Comparison of ENCODE assay signal across 9 cellular contexts in the genomic region with DNA sequence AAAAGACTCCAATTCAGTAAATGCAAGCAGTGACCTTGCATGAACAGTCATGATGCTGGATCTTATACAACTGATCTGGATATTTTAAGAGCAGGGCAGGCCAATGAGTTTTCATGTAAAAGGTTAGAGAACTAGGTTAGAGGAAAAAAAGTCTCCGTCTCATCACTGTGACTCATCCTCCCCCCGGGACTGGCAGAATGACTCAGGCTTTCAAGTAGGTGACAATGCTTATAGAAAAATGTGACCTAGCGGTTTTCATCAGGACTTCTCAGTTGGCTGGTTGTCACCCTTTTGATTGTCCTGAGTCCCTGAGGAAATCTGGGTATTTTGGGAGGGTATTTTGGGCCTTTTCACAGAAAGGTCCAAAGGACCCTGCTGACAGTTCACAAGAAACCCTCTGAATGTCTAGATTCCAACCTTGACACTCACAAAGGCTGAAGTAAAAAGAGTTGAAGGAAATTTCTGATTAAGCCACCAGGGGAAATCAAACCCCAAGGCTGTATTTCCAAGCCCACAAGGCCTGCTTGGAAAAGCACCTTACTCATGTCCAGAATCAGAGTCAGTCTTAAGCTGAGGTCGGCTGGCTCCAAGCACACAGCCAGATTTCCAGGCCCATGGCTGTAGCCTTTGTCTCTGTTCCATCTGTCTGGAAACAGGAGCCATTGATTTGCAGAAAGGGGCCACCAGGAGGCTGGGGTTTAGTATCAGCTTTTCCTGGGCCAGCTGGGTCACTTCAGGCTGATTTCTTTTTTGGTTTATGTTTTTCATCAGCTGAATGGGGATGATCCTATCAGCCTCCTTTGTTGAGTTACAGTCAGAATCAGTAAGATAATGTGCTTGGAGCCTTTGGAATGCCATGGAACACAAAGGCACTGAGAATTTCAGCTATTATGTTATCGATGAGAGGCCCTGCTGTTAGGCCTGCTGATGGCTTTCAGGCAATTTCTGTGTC.
A peak's percentile ranks its signal among the peaks of the same experiment; 100 is the strongest.
DNase-seq lines count a peak whose midpoint lies in the region; ATAC-seq and TF ChIP-seq lines count a peak whose summit lies in the region.
"Had no signal": no experiment of that assay in that cellular context is flagged by ENCODE, and none has a peak within 500 bp of the region (broad histone marks: within the 10 kb centered on the region; RNA-seq: fewer than 3 reads in every experiment).

No MANE protein-coding gene starts in this region.

- CTCF ChIA-PET in OCI-LY7 (lab: Charles Lee; ENCODE audit: unreplicated experiment): no interaction called here

- H3K9me3 Mint-ChIP-seq in activated T-cell treated with anti-CD3 and anti-CD28 coated beads, Interleukin-2, amount 50 U/mL, for 24 hours: peaks cover 2% of the 10 kb centered on the region
- H3K9me3 Mint-ChIP-seq: T-helper 1 cell treated with Interleukin-12 subunit alpha and Interleukin-12 subunit beta and Interleukin-4 antibody, amounts not matched to agents 30 μg/mL and 1 μg/mL, for 36 hours had no signal

- DNase-seq in EL (peak; percentile 94), right cardiac atrium (peak; percentile 58 to 71 (median 59)), D341Med (ENCODE audit: low spot score) (no peak), OCI-LY7 (ENCODE audit: low spot score) (no peak)
- peak; percentile 34 for DNase-seq in activated T-cell treated with anti-CD3 and anti-CD28 coated beads, Interleukin-2, amount 50 U/mL, for 24 hours
- DNase-seq in stimulated activated CD4-positive, alpha-beta T cell treated with anti-CD3 and anti-CD28 coated beads, TNF-alpha, amount 100 ng/mL, for 24 hours (ENCODE audit: low read depth in 3 of 3): peak in 2 of 3 experiments; percentile 6 to 38

- intact Hi-C loops in right cardiac atrium (cut with DNase I) (no loop called here), OCI-LY7 (cut with micrococcal nuclease; ENCODE audit: unreplicated experiment) (no loop called here)

- no peaks in the 10 kb centered on the region for H3K27me3 ChIP-seq in right cardiac atrium (ENCODE audit: control insufficient read depth, insufficient read depth)

- WGBS in right cardiac atrium: 33% methylated on average over 5 of the region's 5 CpGs

- H3K4me1 Mint-ChIP-seq in activated T-cell treated with anti-CD3 and anti-CD28 coated beads, Interleukin-2, amount 50 U/mL, for 24 hours (ENCODE audit: low read depth): peaks cover 8% of the 10 kb centered on the region

- H3K4me3 ChIP-seq in right cardiac atrium (ENCODE audit: low read length) (no peak overlapping the region), OCI-LY7 (ENCODE audit: low read depth, low read length, poor library complexity, severe bottlenecking) (no peak overlapping the region)

- no peaks in the 10 kb centered on the region for H4K20me1 ChIP-seq in OCI-LY7 (ENCODE audit: insufficient read depth, low read length)

- no peak overlapping the region for H2AFZ ChIP-seq in OCI-LY7 (ENCODE audit: low read length)

- H3K4me3 Mint-ChIP-seq in activated T-cell treated with anti-CD3 and anti-CD28 coated beads, Interleukin-2, amount 50 U/mL, for 24 hours: no peak overlapping the region
- H3K4me3 Mint-ChIP-seq: T-helper 1 cell treated with Interleukin-12 subunit alpha and Interleukin-12 subunit beta and Interleukin-4 antibody, amounts not matched to agents 30 μg/mL and 1 μg/mL, for 36 hours had no signal

- no peaks in the 10 kb centered on the region for H3K9me2 ChIP-seq in OCI-LY7 (ENCODE audit: insufficient read depth, low read length)

- H3K4me1 ChIP-seq in right cardiac atrium (ENCODE audit: control insufficient read depth, insufficient read depth, low read length) (peaks cover 3% of the 10 kb centered on the region), OCI-LY7 (ENCODE audit: insufficient read depth, low read length, poor library complexity, severe bottlenecking) (no peaks in the 10 kb centered on the region)

- no peaks in the 10 kb centered on the region for H3K79me2 ChIP-seq in OCI-LY7 (ENCODE audit: insufficient read depth, low read depth, low read length)

- H3K27ac ChIP-seq in right cardiac atrium (ENCODE audit: low read length) (peak overlapping the region; percentile 7), OCI-LY7 (ENCODE audit: low read depth, low read length, poor library complexity, severe bottlenecking) (no peak overlapping the region)

- no peaks in the 10 kb centered on the region for H3K36me3 ChIP-seq in OCI-LY7 (ENCODE audit: insufficient read depth, low read length)

- H3K27me3 Mint-ChIP-seq in activated T-cell treated with anti-CD3 and anti-CD28 coated beads, Interleukin-2, amount 50 U/mL, for 24 hours: peaks cover 21% of the 10 kb centered on the region

- no peaks in the 10 kb centered on the region for H3K36me3 Mint-ChIP-seq in activated T-cell treated with anti-CD3 and anti-CD28 coated beads, Interleukin-2, amount 50 U/mL, for 24 hours (ENCODE audit: low read depth)

- H3K9me3 ChIP-seq in right cardiac atrium (ENCODE audit: control insufficient read depth, low read length) (no peaks in the 10 kb centered on the region), OCI-LY7 (ENCODE audit: low read length) (no peaks in the 10 kb centered on the region)

- TF ChIP-seq CTCF in OCI-LY7 (conservative IDR thresholded peaks at IDR 0.05; ENCODE audit: low read length): no peak

- POLR2A ChIA-PET in OCI-LY7 (lab: Charles Lee): no interaction called here

- no TSS peak for BruUV-seq in OCI-LY7 (replicated peaks; lab: Mats Ljungman, UMichigan)

- peak; percentile 72 for ATAC-seq in GM21381 (IDR thresholded peaks at IDR 0.05; ENCODE audit: unreplicated experiment)
- ATAC-seq in HG03565 (IDR thresholded peaks at IDR 0.05; ENCODE audit: unreplicated experiment): peak; percentile 95
- peak; percentile 42 to 78 for ATAC-seq in right cardiac atrium

- no peak overlapping the region for H3K4me2 ChIP-seq in OCI-LY7 (ENCODE audit: low read length)

- H3K27ac Mint-ChIP-seq in activated T-cell treated with anti-CD3 and anti-CD28 coated beads, Interleukin-2, amount 50 U/mL, for 24 hours: no peak overlapping the region
- H3K27ac Mint-ChIP-seq: T-helper 1 cell treated with Interleukin-12 subunit alpha and Interleukin-12 subunit beta and Interleukin-4 antibody, amounts not matched to agents 30 μg/mL and 1 μg/mL, for 36 hours had no signal

Comparison
In these comparisons a context has a peak if more than half of its experiments do, and no peak if none do; other contexts are left out.
1. DNase-seq: peak in EL (single experiment), activated T-cell treated with anti-CD3 and anti-CD28 coated beads, Interleukin-2, amount 50 U/mL, for 24 hours (single experiment), right cardiac atrium (3 of 3) and stimulated activated CD4-positive, alpha-beta T cell treated with anti-CD3 and anti-CD28 coated beads, TNF-alpha, amount 100 ng/mL, for 24 hours (2 of 3); none in D341Med (single experiment) and OCI-LY7 (single experiment).
2. Peak in every context shown above with its lines, with median percentiles within 50 percentile points of each other: ATAC-seq.